ENCODE assay signal across 8 cellular contexts in genomic region chr19:1247747-1248453, GRCh38. TPM values are rescaled to one million over a fixed set of nuclear protein-coding genes. Genes with fewer than 3 reads are reported as not detected.
DNase-seq lines count a peak whose midpoint lies in the region; ATAC-seq, FAIRE-seq and TF ChIP-seq lines count a peak whose summit lies in the region.

No MANE protein-coding gene starts in this region.

- H3K36me3 ChIP-seq in BE2C (peaks cover 30% of the 10 kb centered on the region), Peyer's patch (peaks cover 0 to 31% (median 0%) of the 10 kb centered on the region in 3 donors), heart right ventricle (peaks cover 0 to 24% (median 7%) of the 10 kb centered on the region in 9 donors), psoas muscle (ENCODE audit: insufficient read depth in 1 of 2, low read depth in 1 of 2) (peaks cover 0 to 20% of the 10 kb centered on the region in 2 donors)

- H3K4me3 ChIP-seq in BE2C (ENCODE audit: low read depth, low read length) (peak overlapping the region; percentile 37), Peyer's patch (peak overlapping the region; percentile 86 to 93 (median 88)), heart right ventricle (peak overlapping the region; percentile 78 to 99 (median 94)), psoas muscle (peak overlapping the region; percentile 80)

- peaks cover 12% of the 10 kb centered on the region for H3K36me3 Mint-ChIP-seq in activated naive CD4-positive, alpha-beta T cell treated with anti-CD3 and anti-CD28 coated beads for 36 hours (ENCODE audit: low read depth)

- FAIRE-seq in H54 (lab: Jason Lieb, UNC), result no peak

- no peaks in the 10 kb centered on the region for H3K9me3 Mint-ChIP-seq in activated naive CD4-positive, alpha-beta T cell treated with anti-CD3 and anti-CD28 coated beads for 36 hours

- H3K27me3 ChIP-seq in BE2C (no peaks in the 10 kb centered on the region), Peyer's patch (no peaks in the 10 kb centered on the region), heart right ventricle (no peaks in the 10 kb centered on the region), psoas muscle (ENCODE audit: insufficient read depth in 3 of 3, low read length in 2 of 3) (no peaks in the 10 kb centered on the region)

- no peak for DNase-seq in BE2C
- peak; percentile 72 for DNase-seq in H54 (ENCODE audit: insufficient read length, low spot score)
- peak; percentile 84 to 93 (median 88) for DNase-seq in Peyer's patch
- peak; percentile 75 for DNase-seq in activated naive CD4-positive, alpha-beta T cell treated with anti-CD3 and anti-CD28 coated beads for 36 hours
- DNase-seq in heart right ventricle, result peak; percentile 80 to 86
- DNase-seq in psoas muscle, result peak; percentile 91 to 96
- DNase-seq in SHP77 (lab: John Stamatoyannopoulos, UW), result no peak
- DNase-seq in D341Med (ENCODE audit: low spot score), result no peak

- H3K4me1 Mint-ChIP-seq in activated naive CD4-positive, alpha-beta T cell treated with anti-CD3 and anti-CD28 coated beads for 36 hours (ENCODE audit: low read depth), result peaks cover 15% of the 10 kb centered on the region

- intact Hi-C loops in activated naive CD4-positive, alpha-beta T cell treated with anti-CD3 and anti-CD28 coated beads for 36 hours (cut with micrococcal nuclease), result loop anchor here (2.0 kb wide), 1 partner anchor 145 kb away; the partner anchor contains the start of gene GPX4
- intact Hi-C loops in heart right ventricle (cut with DNase I), result loop anchor here in 5 of 10 donors (1.0 to 10.0 kb wide), 3 partner anchors 19 to 323 kb away; partner anchors contain the start of gene ARID3A (in 1 of the 5)
- intact Hi-C loops in psoas muscle (cut with DNase I), result no loop called here

- H3K27me3 Mint-ChIP-seq in activated naive CD4-positive, alpha-beta T cell treated with anti-CD3 and anti-CD28 coated beads for 36 hours (ENCODE audit: low read depth), result no peaks in the 10 kb centered on the region

- peaks cover 16% of the 10 kb centered on the region for H3K4me1 ChIP-seq in BE2C
- H3K4me1 ChIP-seq in Peyer's patch, result peaks cover 3 to 54% (median 29%) of the 10 kb centered on the region in 4 donors
- peaks cover 36 to 75% (median 66%) of the 10 kb centered on the region in 9 donors for H3K4me1 ChIP-seq in heart right ventricle
- peaks cover 53% of the 10 kb centered on the region for H3K4me1 ChIP-seq in psoas muscle

- ATAC-seq in heart right ventricle, result peak in 7 of 8 donors; percentile 0 to 19 (median 3)
- ATAC-seq in psoas muscle, result peak; percentile 41 to 49 (median 46)

- CTCF ChIA-PET in activated naive CD4-positive, alpha-beta T cell treated with anti-CD3 and anti-CD28 coated beads for 36 hours (lab: Charles Lee), result interaction anchor here (7.7 kb wide), 1 partner anchor 16 kb away, joined by 233 read pairs; the partner anchor contains the start of gene CIRBP

- 16 to 19% methylated on average over 35 of the region's 35 CpGs for WGBS in heart right ventricle, 2 donors
- 12 to 19% (median 16%) methylated on average over 28 to 35 of the region's 35 CpGs for WGBS in psoas muscle, 3 donors

- H3K27ac ChIP-seq in Peyer's patch (peak overlapping the region; percentile 99 to 100 (median 100)), heart right ventricle (peak overlapping the region; percentile 95 to 100 (median 100)), psoas muscle (peak overlapping the region; percentile 99)

- no peak overlapping the region for H3K4me3 Mint-ChIP-seq in activated naive CD4-positive, alpha-beta T cell treated with anti-CD3 and anti-CD28 coated beads for 36 hours

- TF ChIP-seq CTCF in BE2C (IDR thresholded peaks at IDR 0.05; ENCODE audit: low read depth, low read length) (no peak), Peyer's patch (IDR thresholded peaks at IDR 0.05) (peak; percentile 26 to 54 (median 41)), heart right ventricle (IDR thresholded peaks at IDR 0.05) (peak in 6 of 9 donors; percentile 22 to 57 (median 50)), psoas muscle (IDR thresholded peaks at IDR 0.05) (peak; percentile 44)

- H3K27ac Mint-ChIP-seq in activated naive CD4-positive, alpha-beta T cell treated with anti-CD3 and anti-CD28 coated beads for 36 hours, result peak overlapping the region; percentile 13

- TF ChIP-seq POLR2A in H54 (IDR thresholded peaks at IDR 0.05; ENCODE audit: low read depth, low read length), result no peak
- TF ChIP-seq POLR2A in Peyer's patch (IDR thresholded peaks at IDR 0.05), result peak in 1 of 2 donors; percentile 26

- H3K9me3 ChIP-seq in BE2C (no peaks in the 10 kb centered on the region; the same call in 1 of the 2 replicates), Peyer's patch (no peaks in the 10 kb centered on the region), heart right ventricle (no peaks in the 10 kb centered on the region), psoas muscle (no peaks in the 10 kb centered on the region)

RNA-seq across cellular contexts. Expression of gene MIDN, which starts 0.5 kb away (rescaled TPM):
- polyA plus RNA-seq in BE2C (2012; ENCODE audit: insufficient read depth, insufficient read length, low read depth), result 186 TPM
- total RNA-seq in Peyer's patch (100 to 1,000 TPM in 1 of 4 donors, 10 to 100 TPM in 3; 34.7 to 205 (median 98.9) TPM), heart right ventricle (100 to 1,000 TPM in 2 of 10 donors, 10 to 100 TPM in 8; 45.9 to 236 (median 68.5) TPM), psoas muscle (100 to 1,000 TPM in 3 of 4 donors, 10 to 100 TPM in 1; 84.7 to 331 (median 217) TPM)
- total RNA-seq in activated naive CD4-positive, alpha-beta T cell treated with anti-CD3 and anti-CD28 coated beads for 36 hours, result 10 to 100 TPM; 50.1 to 52.9 TPM
- polyA plus RNA-seq in heart right ventricle (10 to 100 TPM; 22.7 to 48.6 TPM), psoas muscle (100 to 1,000 TPM in 1 of 3 donors, 10 to 100 TPM in 2; 29.2 to 147 (median 36.4) TPM)

RNA-seq across cellular contexts. Expression of gene ATP5F1D, which starts 6.3 kb away (rescaled TPM):
- polyA plus RNA-seq in BE2C (2012; ENCODE audit: insufficient read depth, insufficient read length, low read depth), result 658 TPM
- total RNA-seq in Peyer's patch (100 to 1,000 TPM in 3 of 4 donors, 10 to 100 TPM in 1; 88.3 to 299 (median 206) TPM), heart right ventricle (100 to 1,000 TPM; 491 to 770 (median 553) TPM), psoas muscle (100 to 1,000 TPM; 362 to 759 (median 472) TPM)
- total RNA-seq in activated naive CD4-positive, alpha-beta T cell treated with anti-CD3 and anti-CD28 coated beads for 36 hours, result 100 to 1,000 TPM; 153 TPM
- polyA plus RNA-seq in heart right ventricle (1,000 to 10,000 TPM in 1 of 2 donors, 100 to 1,000 TPM in 1; 821 to 2,879 TPM), psoas muscle (100 to 1,000 TPM; 310 to 858 (median 690) TPM)

RNA-seq across cellular contexts. Expression of gene CBARP, which starts 10.1 kb away (rescaled TPM):
- 23.0 TPM for polyA plus RNA-seq in BE2C (2012; ENCODE audit: insufficient read depth, insufficient read length, low read depth)
- total RNA-seq in Peyer's patch, result 1 to 10 TPM in 1 of 4 donors, not detected in 3; 1.9 TPM
- total RNA-seq in activated naive CD4-positive, alpha-beta T cell treated with anti-CD3 and anti-CD28 coated beads for 36 hours, result 1 to 10 TPM in 1 of 2 experiments, under 1 TPM in 1; 0.77 to 1.1 TPM
- total RNA-seq in heart right ventricle, result 1 to 10 TPM in 9 of 10 donors, under 1 TPM in 1; 0.96 to 2.2 (median 1.4) TPM
- 1 to 10 TPM in 1 of 2 donors, under 1 TPM in 1; 0.73 to 1.3 TPM for polyA plus RNA-seq in heart right ventricle
- total RNA-seq in psoas muscle, result 1 to 10 TPM in 2 of 4 donors, under 1 TPM in 2; 0.41 to 4.0 (median 1.5) TPM
- 10 to 100 TPM in 1 of 3 donors, under 1 TPM in 2; 0.75 to 19.0 (median 0.88) TPM for polyA plus RNA-seq in psoas muscle

RNA-seq across cellular contexts. Expression of gene CIRBP, which starts 21.2 kb away (rescaled TPM):
- polyA plus RNA-seq in BE2C (2012; ENCODE audit: insufficient read depth, insufficient read length, low read depth), result 385 TPM
- total RNA-seq in Peyer's patch, result 100 to 1,000 TPM; 258 to 623 (median 458) TPM
- 100 to 1,000 TPM; 167 to 183 TPM for total RNA-seq in activated naive CD4-positive, alpha-beta T cell treated with anti-CD3 and anti-CD28 coated beads for 36 hours
- 100 to 1,000 TPM; 227 to 356 (median 280) TPM for total RNA-seq in heart right ventricle
- 100 to 1,000 TPM; 180 to 344 TPM for polyA plus RNA-seq in heart right ventricle
- total RNA-seq in psoas muscle, result 100 to 1,000 TPM; 137 to 591 (median 245) TPM
- 100 to 1,000 TPM; 249 to 321 (median 317) TPM for polyA plus RNA-seq in psoas muscle

RNA-seq across cellular contexts. Expression of gene FAM174C, which starts 27.4 kb away (rescaled TPM):
- 224 TPM for polyA plus RNA-seq in BE2C (2012; ENCODE audit: insufficient read depth, insufficient read length, low read depth)
- 10 to 100 TPM; 39.6 to 87.7 (median 80.0) TPM for total RNA-seq in Peyer's patch
- 10 to 100 TPM; 62.8 to 65.3 TPM for total RNA-seq in activated naive CD4-positive, alpha-beta T cell treated with anti-CD3 and anti-CD28 coated beads for 36 hours
- total RNA-seq in heart right ventricle, result 10 to 100 TPM in 7 of 10 donors, 1 to 10 TPM in 3; 8.2 to 19.0 (median 12.7) TPM
- polyA plus RNA-seq in heart right ventricle, result 10 to 100 TPM; 40.2 to 70.2 TPM
- total RNA-seq in psoas muscle, result 10 to 100 TPM in 3 of 4 donors, 1 to 10 TPM in 1; 9.0 to 18.1 (median 14.0) TPM
- 10 to 100 TPM; 21.8 to 88.8 (median 47.6) TPM for polyA plus RNA-seq in psoas muscle

Comparison
In these comparisons a context has a peak if more than half of its experiments do, and no peak if none do; other contexts are left out.
1. DNase-seq: peak in H54 (single experiment), Peyer's patch (3 of 3), activated naive CD4-positive, alpha-beta T cell treated with anti-CD3 and anti-CD28 coated beads for 36 hours (single experiment), heart right ventricle (2 of 2) and psoas muscle (2 of 2); none in BE2C (single experiment), SHP77 (0 of 2) and D341Med (single experiment).
2. H3K4me3 ChIP-seq: peak in every context shown above with its lines; median percentile 94 in heart right ventricle; 88 in Peyer's patch; 80 in psoas muscle; 37 in BE2C.
3. Peak in every context shown above with its lines, with median percentiles within 50 percentile points of each other: H3K27ac ChIP-seq.